ENCODE assay signal across 1 cellular context in the genomic region with DNA sequence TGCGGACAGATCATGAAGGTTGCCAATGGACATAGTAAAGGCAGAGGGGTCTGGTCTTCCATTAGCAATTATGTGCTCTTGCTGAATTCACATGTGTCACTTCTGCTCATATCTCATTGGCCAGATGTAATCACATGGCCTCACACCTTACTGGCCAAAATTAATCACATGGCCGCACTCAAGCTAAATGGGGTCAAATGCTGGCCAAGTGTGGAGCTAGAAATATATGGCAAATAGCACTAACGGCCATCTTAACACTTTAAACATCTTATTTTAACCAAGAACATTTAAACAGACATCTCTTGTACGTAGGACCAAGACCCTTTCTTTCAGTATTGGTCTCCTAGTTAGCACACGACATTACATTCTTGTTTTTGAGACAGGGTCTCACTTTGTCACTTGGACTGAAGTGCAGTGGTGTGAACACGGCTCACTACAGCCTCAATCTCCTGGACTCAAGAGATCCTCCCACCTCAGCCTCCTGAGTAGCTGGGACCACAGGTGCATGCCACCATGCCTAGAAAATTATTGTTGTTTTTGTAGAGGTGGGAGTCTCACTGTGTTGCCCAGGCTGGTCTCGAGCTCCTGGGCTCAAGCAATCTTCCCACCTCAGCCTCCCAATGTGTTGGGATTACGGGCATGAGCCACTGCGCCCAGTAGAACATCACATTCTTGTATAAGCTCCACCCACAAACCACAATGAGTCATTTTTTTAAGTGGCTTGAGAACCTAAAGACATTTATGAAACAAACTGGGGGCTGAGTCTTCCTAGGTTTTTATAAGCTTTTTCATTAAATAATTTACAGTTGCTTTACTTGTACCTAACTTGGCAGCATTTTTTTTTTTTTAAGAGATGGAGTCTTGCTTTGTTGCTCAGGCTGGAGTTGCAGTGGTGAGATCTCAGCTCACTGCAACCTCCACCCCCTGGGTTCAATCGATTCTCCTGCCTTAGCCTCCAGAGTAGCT.
TF ChIP-seq lines count a peak whose summit lies in the region.

No MANE protein-coding gene starts in this region.

TF ChIP-seq in K562, 482 proteins besides CTCF, POLR2A, EP300 and RAD21 (continues in another document):
- TF ChIP-seq, protein P1, sequence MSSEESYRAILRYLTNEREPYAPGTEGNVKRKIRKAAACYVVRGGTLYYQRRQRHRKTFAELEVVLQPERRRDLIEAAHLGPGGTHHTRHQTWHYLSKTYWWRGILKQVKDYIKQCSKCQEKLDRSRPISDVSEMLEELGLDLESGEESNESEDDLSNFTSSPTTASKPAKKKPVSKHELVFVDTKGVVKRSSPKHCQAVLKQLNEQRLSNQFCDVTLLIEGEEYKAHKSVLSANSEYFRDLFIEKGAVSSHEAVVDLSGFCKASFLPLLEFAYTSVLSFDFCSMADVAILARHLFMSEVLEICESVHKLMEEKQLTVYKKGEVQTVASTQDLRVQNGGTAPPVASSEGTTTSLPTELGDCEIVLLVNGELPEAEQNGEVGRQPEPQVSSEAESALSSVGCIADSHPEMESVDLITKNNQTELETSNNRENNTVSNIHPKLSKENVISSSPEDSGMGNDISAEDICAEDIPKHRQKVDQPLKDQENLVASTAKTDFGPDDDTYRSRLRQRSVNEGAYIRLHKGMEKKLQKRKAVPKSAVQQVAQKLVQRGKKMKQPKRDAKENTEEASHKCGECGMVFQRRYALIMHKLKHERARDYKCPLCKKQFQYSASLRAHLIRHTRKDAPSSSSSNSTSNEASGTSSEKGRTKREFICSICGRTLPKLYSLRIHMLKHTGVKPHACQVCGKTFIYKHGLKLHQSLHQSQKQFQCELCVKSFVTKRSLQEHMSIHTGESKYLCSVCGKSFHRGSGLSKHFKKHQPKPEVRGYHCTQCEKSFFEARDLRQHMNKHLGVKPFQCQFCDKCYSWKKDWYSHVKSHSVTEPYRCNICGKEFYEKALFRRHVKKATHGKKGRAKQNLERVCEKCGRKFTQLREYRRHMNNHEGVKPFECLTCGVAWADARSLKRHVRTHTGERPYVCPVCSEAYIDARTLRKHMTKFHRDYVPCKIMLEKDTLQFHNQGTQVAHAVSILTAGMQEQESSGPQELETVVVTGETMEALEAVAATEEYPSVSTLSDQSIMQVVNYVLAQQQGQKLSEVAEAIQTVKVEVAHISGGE (CRISPR knock-in tag; IDR thresholded peaks at IDR 0.05): peak in 1 of 3 experiments; percentile 52; a peak in 1 of 6 replicates
- TF ChIP-seq, protein P2, sequence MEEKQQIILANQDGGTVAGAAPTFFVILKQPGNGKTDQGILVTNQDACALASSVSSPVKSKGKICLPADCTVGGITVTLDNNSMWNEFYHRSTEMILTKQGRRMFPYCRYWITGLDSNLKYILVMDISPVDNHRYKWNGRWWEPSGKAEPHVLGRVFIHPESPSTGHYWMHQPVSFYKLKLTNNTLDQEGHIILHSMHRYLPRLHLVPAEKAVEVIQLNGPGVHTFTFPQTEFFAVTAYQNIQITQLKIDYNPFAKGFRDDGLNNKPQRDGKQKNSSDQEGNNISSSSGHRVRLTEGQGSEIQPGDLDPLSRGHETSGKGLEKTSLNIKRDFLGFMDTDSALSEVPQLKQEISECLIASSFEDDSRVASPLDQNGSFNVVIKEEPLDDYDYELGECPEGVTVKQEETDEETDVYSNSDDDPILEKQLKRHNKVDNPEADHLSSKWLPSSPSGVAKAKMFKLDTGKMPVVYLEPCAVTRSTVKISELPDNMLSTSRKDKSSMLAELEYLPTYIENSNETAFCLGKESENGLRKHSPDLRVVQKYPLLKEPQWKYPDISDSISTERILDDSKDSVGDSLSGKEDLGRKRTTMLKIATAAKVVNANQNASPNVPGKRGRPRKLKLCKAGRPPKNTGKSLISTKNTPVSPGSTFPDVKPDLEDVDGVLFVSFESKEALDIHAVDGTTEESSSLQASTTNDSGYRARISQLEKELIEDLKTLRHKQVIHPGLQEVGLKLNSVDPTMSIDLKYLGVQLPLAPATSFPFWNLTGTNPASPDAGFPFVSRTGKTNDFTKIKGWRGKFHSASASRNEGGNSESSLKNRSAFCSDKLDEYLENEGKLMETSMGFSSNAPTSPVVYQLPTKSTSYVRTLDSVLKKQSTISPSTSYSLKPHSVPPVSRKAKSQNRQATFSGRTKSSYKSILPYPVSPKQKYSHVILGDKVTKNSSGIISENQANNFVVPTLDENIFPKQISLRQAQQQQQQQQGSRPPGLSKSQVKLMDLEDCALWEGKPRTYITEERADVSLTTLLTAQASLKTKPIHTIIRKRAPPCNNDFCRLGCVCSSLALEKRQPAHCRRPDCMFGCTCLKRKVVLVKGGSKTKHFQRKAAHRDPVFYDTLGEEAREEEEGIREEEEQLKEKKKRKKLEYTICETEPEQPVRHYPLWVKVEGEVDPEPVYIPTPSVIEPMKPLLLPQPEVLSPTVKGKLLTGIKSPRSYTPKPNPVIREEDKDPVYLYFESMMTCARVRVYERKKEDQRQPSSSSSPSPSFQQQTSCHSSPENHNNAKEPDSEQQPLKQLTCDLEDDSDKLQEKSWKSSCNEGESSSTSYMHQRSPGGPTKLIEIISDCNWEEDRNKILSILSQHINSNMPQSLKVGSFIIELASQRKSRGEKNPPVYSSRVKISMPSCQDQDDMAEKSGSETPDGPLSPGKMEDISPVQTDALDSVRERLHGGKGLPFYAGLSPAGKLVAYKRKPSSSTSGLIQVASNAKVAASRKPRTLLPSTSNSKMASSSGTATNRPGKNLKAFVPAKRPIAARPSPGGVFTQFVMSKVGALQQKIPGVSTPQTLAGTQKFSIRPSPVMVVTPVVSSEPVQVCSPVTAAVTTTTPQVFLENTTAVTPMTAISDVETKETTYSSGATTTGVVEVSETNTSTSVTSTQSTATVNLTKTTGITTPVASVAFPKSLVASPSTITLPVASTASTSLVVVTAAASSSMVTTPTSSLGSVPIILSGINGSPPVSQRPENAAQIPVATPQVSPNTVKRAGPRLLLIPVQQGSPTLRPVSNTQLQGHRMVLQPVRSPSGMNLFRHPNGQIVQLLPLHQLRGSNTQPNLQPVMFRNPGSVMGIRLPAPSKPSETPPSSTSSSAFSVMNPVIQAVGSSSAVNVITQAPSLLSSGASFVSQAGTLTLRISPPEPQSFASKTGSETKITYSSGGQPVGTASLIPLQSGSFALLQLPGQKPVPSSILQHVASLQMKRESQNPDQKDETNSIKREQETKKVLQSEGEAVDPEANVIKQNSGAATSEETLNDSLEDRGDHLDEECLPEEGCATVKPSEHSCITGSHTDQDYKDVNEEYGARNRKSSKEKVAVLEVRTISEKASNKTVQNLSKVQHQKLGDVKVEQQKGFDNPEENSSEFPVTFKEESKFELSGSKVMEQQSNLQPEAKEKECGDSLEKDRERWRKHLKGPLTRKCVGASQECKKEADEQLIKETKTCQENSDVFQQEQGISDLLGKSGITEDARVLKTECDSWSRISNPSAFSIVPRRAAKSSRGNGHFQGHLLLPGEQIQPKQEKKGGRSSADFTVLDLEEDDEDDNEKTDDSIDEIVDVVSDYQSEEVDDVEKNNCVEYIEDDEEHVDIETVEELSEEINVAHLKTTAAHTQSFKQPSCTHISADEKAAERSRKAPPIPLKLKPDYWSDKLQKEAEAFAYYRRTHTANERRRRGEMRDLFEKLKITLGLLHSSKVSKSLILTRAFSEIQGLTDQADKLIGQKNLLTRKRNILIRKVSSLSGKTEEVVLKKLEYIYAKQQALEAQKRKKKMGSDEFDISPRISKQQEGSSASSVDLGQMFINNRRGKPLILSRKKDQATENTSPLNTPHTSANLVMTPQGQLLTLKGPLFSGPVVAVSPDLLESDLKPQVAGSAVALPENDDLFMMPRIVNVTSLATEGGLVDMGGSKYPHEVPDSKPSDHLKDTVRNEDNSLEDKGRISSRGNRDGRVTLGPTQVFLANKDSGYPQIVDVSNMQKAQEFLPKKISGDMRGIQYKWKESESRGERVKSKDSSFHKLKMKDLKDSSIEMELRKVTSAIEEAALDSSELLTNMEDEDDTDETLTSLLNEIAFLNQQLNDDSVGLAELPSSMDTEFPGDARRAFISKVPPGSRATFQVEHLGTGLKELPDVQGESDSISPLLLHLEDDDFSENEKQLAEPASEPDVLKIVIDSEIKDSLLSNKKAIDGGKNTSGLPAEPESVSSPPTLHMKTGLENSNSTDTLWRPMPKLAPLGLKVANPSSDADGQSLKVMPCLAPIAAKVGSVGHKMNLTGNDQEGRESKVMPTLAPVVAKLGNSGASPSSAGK (IDR thresholded peaks at IDR 0.05): peak; percentile 95
- TF ChIP-seq CBFA2T3 (IDR thresholded peaks at IDR 0.05) (0 out of 2 replicates have a peak, but pooled peaks have one; percentile 2), ATF3 (IDR thresholded peaks at IDR 0.05) (peak; percentile 91), ATF3 (CRISPR knock-in tag; conservative IDR thresholded peaks at IDR 0.05) (no peak), TRIM24 (IDR thresholded peaks at IDR 0.05) (peak in 1 of 2 experiments; percentile 12; a peak in 1 of 4 replicates), NR4A1 (CRISPR knock-in tag; IDR thresholded peaks at IDR 0.05) (no peak), NR4A1 (tag; IDR thresholded peaks at IDR 0.05) (0 out of 2 replicates have a peak, but pooled peaks have one; percentile 80), E2F8 (IDR thresholded peaks at IDR 0.05; ENCODE audit: low read depth, partially characterized antibody) (no peak), JUN (IDR thresholded peaks at IDR 0.05; ENCODE audit: borderline replicate concordance, low read depth, low read length) (0 out of 2 replicates have a peak, but pooled peaks have one; percentile 70), JUN (CRISPR knock-in tag; IDR thresholded peaks at IDR 0.05; ENCODE audit: borderline replicate concordance) (no peak), E4F1 (CRISPR knock-in tag; IDR thresholded peaks at IDR 0.05; ENCODE audit: borderline replicate concordance) (no peak), CREB3L1 (IDR thresholded peaks at IDR 0.05; ENCODE audit: borderline replicate concordance, low read depth) (no peak), ARID1B (IDR thresholded peaks at IDR 0.05) (peak; percentile 70), CC2D1A (IDR thresholded peaks at IDR 0.05) (0 out of 2 replicates have a peak, but pooled peaks have one; percentile 14)
- TF ChIP-seq, protein P3, sequence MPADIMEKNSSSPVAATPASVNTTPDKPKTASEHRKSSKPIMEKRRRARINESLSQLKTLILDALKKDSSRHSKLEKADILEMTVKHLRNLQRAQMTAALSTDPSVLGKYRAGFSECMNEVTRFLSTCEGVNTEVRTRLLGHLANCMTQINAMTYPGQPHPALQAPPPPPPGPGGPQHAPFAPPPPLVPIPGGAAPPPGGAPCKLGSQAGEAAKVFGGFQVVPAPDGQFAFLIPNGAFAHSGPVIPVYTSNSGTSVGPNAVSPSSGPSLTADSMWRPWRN (IDR thresholded peaks at IDR 0.05; ENCODE audit: low read depth): no peak
- TF ChIP-seq, protein P4, sequence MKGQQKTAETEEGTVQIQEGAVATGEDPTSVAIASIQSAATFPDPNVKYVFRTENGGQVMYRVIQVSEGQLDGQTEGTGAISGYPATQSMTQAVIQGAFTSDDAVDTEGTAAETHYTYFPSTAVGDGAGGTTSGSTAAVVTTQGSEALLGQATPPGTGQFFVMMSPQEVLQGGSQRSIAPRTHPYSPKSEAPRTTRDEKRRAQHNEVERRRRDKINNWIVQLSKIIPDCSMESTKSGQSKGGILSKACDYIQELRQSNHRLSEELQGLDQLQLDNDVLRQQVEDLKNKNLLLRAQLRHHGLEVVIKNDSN (CRISPR knock-in tag; IDR thresholded peaks at IDR 0.05): peak; percentile 96
